ENCODE assay signal across 8 cellular contexts in the genomic region with DNA sequence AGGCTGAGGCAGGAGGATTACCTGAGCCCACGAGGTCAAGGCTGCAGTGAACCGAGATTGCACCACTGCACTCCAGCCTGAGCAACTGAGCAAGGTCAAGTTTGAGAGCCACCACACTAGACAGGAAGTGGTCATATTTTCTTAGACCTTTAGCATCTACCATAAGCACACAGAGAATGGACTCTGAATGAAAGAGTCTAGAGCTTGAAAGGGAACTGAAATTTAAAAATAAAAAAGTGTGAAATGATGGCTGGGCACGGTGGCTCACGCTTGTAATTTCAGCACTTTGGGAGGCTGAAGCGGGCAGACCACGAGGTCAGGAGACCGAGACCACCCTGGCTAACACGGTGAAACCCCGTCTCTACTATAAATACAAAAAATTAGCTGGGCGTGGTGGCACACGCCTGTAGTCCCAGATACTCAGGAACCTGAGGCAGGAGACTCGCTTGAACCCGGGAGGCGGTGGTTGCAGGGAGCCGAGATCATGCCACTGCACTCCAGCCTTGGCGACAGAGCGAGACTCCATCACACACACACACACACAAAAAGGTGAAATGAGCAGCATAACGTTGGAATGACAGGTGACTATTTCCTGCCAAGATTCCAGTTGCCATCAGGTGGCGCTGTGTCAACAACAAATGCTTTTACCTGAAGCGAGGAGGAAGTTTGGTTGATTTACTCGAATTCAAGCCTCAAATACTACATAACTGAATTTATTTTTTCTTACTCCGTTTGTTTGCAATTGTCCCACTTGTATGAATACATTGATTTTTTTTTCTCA.
DNase-seq lines count a peak whose midpoint lies in the region; ATAC-seq lines count a peak whose summit lies in the region.

No MANE protein-coding gene starts in this region.

- H4K20me1 ChIP-seq in BLaER1 = no peaks in the 10 kb centered on the region

- H3K36me3 ChIP-seq in BLaER1 (no peaks in the 10 kb centered on the region), endocrine pancreas (ENCODE audit: control insufficient read depth, insufficient read depth, low read length) (no peaks in the 10 kb centered on the region)

- peak; percentile 19 for DNase-seq in GM19238 (ENCODE audit: insufficient read length, low spot score)
- peak; percentile 88 for DNase-seq in NCI-H69 (lab: John Stamatoyannopoulos, UW)
- peak; percentile 89 for DNase-seq in activated CD8-positive, alpha-beta memory T cell treated with anti-CD3 and anti-CD28 coated beads for 24 hours
- DNase-seq in midbrain (lab: John Stamatoyannopoulos, UW) = peak; percentile 75
- peak; percentile 55 to 66 for DNase-seq in stimulated activated CD8-positive, alpha-beta memory T cell treated with anti-CD3 and anti-CD28 coated beads, Interleukin-2, amount 100 ng/mL, for 1 hour (ENCODE audit: low read depth in 2 of 2)

- H3K4me3 ChIP-seq in BLaER1 = no peak overlapping the region
- H3K4me3 ChIP-seq in endocrine pancreas (ENCODE audit: control insufficient read depth, insufficient read depth, low read length) = peak overlapping the region; percentile 73

- ATAC-seq in HG03378 (IDR thresholded peaks at IDR 0.05; ENCODE audit: unreplicated experiment) = peak; percentile 80

- no peaks in the 10 kb centered on the region for H3K27me3 ChIP-seq in BLaER1
- no peaks in the 10 kb centered on the region for H3K27me3 ChIP-seq in endocrine pancreas (ENCODE audit: control insufficient read depth, insufficient read depth, low read length)

- H3K9me3 ChIP-seq in BLaER1 (no peaks in the 10 kb centered on the region), endocrine pancreas (ENCODE audit: control insufficient read depth, low read length) (no peaks in the 10 kb centered on the region)

- peak overlapping the region; percentile 51 for H3K4me2 ChIP-seq in BLaER1

- H3K27ac ChIP-seq in BLaER1 = no peak overlapping the region

- H3K4me1 ChIP-seq in BLaER1 (peaks cover 13% of the 10 kb centered on the region), endocrine pancreas (ENCODE audit: control insufficient read depth, insufficient read depth, low read length) (no peaks in the 10 kb centered on the region)

- H3K9ac ChIP-seq in BLaER1 (no peak overlapping the region), endocrine pancreas (ENCODE audit: control insufficient read depth, insufficient read depth, low read length) (peak overlapping the region; percentile 51)

Comparison
In these comparisons a context has a peak if more than half of its experiments do, and no peak if none do; other contexts are left out.
1. DNase-seq: peak in every context shown above with its lines; median percentile 89 in activated CD8-positive, alpha-beta memory T cell treated with anti-CD3 and anti-CD28 coated beads for 24 hours; 88 in NCI-H69; 75 in midbrain; 60 in stimulated activated CD8-positive, alpha-beta memory T cell treated with anti-CD3 and anti-CD28 coated beads, Interleukin-2, amount 100 ng/mL, for 1 hour; 19 in GM19238.